In the genomic region with DNA sequence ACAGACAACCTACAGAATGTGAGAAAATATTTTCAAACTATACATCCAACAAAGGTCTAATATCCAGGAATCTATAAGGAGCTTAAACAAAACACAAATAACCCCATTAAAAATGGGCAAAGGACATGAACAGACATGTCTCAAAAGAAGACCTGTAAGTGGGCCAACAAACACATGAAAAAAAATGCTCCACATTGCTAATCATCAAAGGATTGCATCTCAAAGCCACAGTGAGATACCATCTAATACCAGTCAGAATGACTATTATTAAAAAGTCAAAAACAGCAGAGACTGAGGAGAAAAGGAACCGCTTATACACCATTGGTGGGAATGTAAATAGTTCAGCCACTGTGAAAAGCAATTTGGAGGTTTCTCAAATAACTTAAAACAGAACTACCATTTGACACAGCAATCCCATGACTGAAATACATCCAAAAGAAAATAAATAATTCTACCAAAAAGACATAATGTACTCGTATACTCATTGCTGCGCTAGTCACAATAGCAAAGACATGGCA, we compare ENCODE assay signal across 13 cellular contexts.
"Had no signal": no experiment of that assay in that cellular context is flagged by ENCODE, and none has a peak within 500 bp of the region (broad histone marks: within the 10 kb centered on the region; RNA-seq: fewer than 3 reads in every experiment).

No MANE protein-coding gene starts in this region.

- H3K4me1 ChIP-seq: heart left ventricle had no signal

- H3K9me3 ChIP-seq: neutrophil had no signal

- DNase-seq: activated naive CD4-positive, alpha-beta T cell treated with anti-CD3 and anti-CD28 coated beads, Interleukin-2, amount 50 U/mL, for 16 hours; amniotic stem cell; heart left ventricle; mucosa of descending colon; naive thymus-derived CD8-positive, alpha-beta T cell; posterior cingulate gyrus; trophoblast cell had no signal

- H3K4me3 ChIP-seq: cardiac muscle cell, heart left ventricle, mucosa of descending colon, skin epidermis had no signal

- H3K27me3 ChIP-seq: cardiac muscle cell, heart left ventricle, neutrophil had no signal

- H3K36me3 ChIP-seq: cardiac muscle cell, heart left ventricle, neutrophil had no signal

- H3K27ac ChIP-seq: cardiac muscle cell, heart left ventricle, neutrophil, skin epidermis had no signal

- ATAC-seq: activated CD4-positive, CD25-positive, alpha-beta regulatory T cell treated with anti-CD3 and anti-CD28 coated beads, Interleukin-2, amount 50 U/mL, for 24 hours; heart left ventricle; left lobe of liver; mucosa of descending colon; naive thymus-derived CD8-positive, alpha-beta T cell; stimulated activated memory B cell treated with anti-CD40 and anti-IgM and Interleukin-4, amounts not matched to agents 10 μg/mL and 1 μg/mL and 100 μg/mL, for 72 hours had no signal
